ENCODE assay signal across 22 cellular contexts in the genomic region with DNA sequence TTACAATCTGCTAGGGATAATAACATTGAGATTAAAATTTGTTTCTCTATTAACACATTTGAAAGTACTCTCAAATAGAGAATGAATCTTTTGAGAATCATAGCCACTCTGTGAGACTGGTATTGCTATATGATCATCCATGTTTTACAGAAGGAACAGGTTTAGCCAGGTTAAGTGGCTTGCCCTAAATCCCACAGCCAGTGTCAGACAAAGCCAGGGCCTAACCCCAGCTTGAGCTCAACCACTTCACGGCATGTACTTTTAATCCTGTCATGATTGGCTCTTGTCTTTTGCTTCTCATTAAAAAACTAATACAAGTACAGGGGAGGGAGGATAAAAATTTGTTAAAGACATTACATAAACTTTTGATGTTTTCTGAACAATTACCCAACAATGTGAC.
"Had no signal": no experiment of that assay in that cellular context is flagged by ENCODE, and none has a peak within 500 bp of the region (broad histone marks: within the 10 kb centered on the region; RNA-seq: fewer than 3 reads in every experiment).

No MANE protein-coding gene starts in this region.

- ATAC-seq: activated naive CD4-positive, alpha-beta T cell treated with anti-CD3 and anti-CD28 coated beads, Interleukin-2, amount 50 U/mL, for 72 hours; effector memory CD8-positive, alpha-beta T cell; gastrocnemius medialis; left lung; naive thymus-derived CD8-positive, alpha-beta T cell; right cardiac atrium; stimulated activated effector memory CD8-positive, alpha-beta T cell treated with anti-CD3 and anti-CD28 coated beads, Interleukin-12 subunit alpha, Interleukin-12 subunit beta, amount 100 ng/mL, for 72 hours; stimulated activated naive CD8-positive, alpha-beta T cell treated with anti-CD3 and anti-CD28 coated beads, Interleukin-15, amount 100 ng/mL, for 72 hours had no signal

- H3K27ac ChIP-seq: gastrocnemius medialis, left lung, ovary, prostate gland, tibial nerve, vagina had no signal

- H3K36me3 ChIP-seq: esophagus squamous epithelium, gastrocnemius medialis, left lung, ovary, prostate gland, tibial nerve, vagina had no signal

- H3K4me3 ChIP-seq: esophagus squamous epithelium, gastrocnemius medialis, left lung, ovary, prostate gland, tibial nerve, vagina had no signal

- H3K4me1 ChIP-seq: prostate gland, vagina had no signal

- DNase-seq: activated CD4-positive, alpha-beta T cell treated with anti-CD3 and anti-CD28 coated beads for 1 hour; activated T-cell treated with anti-CD3 and anti-CD28 coated beads, Interleukin-2, amount 50 U/mL, for 1 hour; aorta; caudate nucleus; effector memory CD8-positive, alpha-beta T cell; esophagus squamous epithelium; gastrocnemius medialis; hippocampal formation; kidney glomerular epithelial cell; left lung; naive thymus-derived CD8-positive, alpha-beta T cell; ovary; right cardiac atrium; stimulated activated CD4-positive, alpha-beta T cell treated with anti-CD3 and anti-CD28 coated beads, Interleukin-1b, Interleukin-23, amount 100 ng/mL, for 48 hours; stimulated activated naive CD8-positive, alpha-beta T cell treated with anti-CD3 and anti-CD28 coated beads, Interleukin-15, amount 100 ng/mL, for 72 hours had no signal

- H3K9me3 ChIP-seq: esophagus squamous epithelium, gastrocnemius medialis, left lung, ovary, prostate gland, tibial nerve, vagina had no signal

- H3K27me3 ChIP-seq: esophagus squamous epithelium, gastrocnemius medialis, left lung, ovary, tibial nerve, vagina had no signal

- FAIRE-seq: endothelial cell of umbilical vein, TTC549 had no signal
